8 cellular contexts compared by ENCODE assay signal in genomic region chr12:15322164-15323054, GRCh38. TPM values are rescaled to one million over a fixed set of nuclear protein-coding genes. Genes with fewer than 3 reads are reported as not detected.
A peak's percentile ranks its signal among the peaks of the same experiment; 100 is the strongest.
DNase-seq lines count a peak whose midpoint lies in the region; ATAC-seq, FAIRE-seq and TF ChIP-seq lines count a peak whose summit lies in the region.

PTPRO (plus strand) TSS chr12:15322508.

- ATAC-seq in GM18520 (IDR thresholded peaks at IDR 0.05; ENCODE audit: unreplicated experiment) (no peak), HG03159 (IDR thresholded peaks at IDR 0.05; ENCODE audit: unreplicated experiment) (no peak)

- H3K14ac ChIP-seq in neuronal stem cell (ENCODE audit: low read length) = peak within 1 kb of the TSS; percentile 66

- no peak for TF ChIP-seq EP300 in esophagus muscularis mucosa (IDR thresholded peaks at IDR 0.05)

- H3K36me3 ChIP-seq in esophagus muscularis mucosa (no peaks in the 10 kb centered on the region), neuronal stem cell (replicated peaks in 1 of 2; ENCODE audit: control insufficient read depth in 2 of 2, insufficient read depth in 2 of 2, low read length in 2 of 2) (no peaks in the 10 kb centered on the region)

- H3K4me3 ChIP-seq in esophagus muscularis mucosa (peak within 1 kb of the TSS; percentile 39 to 54 (median 40)), neuronal stem cell (ENCODE audit: low read length in 2 of 2) (peak within 1 kb of the TSS; percentile 48 to 93)

- H3K27me3 ChIP-seq in esophagus muscularis mucosa = peaks cover 0 to 34% (median 0%) of the 10 kb centered on the region in 4 donors
- peaks cover 0 to 37% (median 0%) of the 10 kb centered on the region in 3 experiments for H3K27me3 ChIP-seq in neuronal stem cell (ENCODE audit: control insufficient read depth in 3 of 3, insufficient read depth in 3 of 3, low read depth in 1 of 3, low read length in 3 of 3)

- H2BK15ac ChIP-seq in neuronal stem cell (ENCODE audit: low read length) = peak within 1 kb of the TSS; percentile 77

- H3K79me1 ChIP-seq in neuronal stem cell (ENCODE audit: low read depth, low read length) = no peaks in the 10 kb centered on the region

- peak within 1 kb of the TSS; percentile 88 for H3K9ac ChIP-seq in neuronal stem cell (ENCODE audit: low read depth, low read length, poor library complexity)

- H3K4me1 ChIP-seq in esophagus muscularis mucosa (peaks cover 0 to 16% (median 14%) of the 10 kb centered on the region in 4 donors), neuronal stem cell (ENCODE audit: control insufficient read depth in 2 of 2, insufficient read depth in 1 of 2, low read depth in 1 of 2, low read length in 2 of 2) (no peaks in the 10 kb centered on the region)

- 3% methylated on average over 23 of the region's 69 CpGs for WGBS in esophagus muscularis mucosa
- no CpG with 5 or more reads among the region's 69 CpGs for WGBS in neuronal stem cell (ENCODE audit: extremely low coverage in 2 of 2, insufficient read length in 2 of 2, insufficient replicate concordance in 1 of 2), 2 donors

- no peak within 1 kb of the TSS for H4K8ac ChIP-seq in neuronal stem cell (ENCODE audit: low read depth, low read length)

- H2AFZ ChIP-seq in neuronal stem cell (ENCODE audit: low read length) = peak within 1 kb of the TSS; percentile 99

- TF ChIP-seq CTCF in esophagus muscularis mucosa (IDR thresholded peaks at IDR 0.05) = no peak

- H3K27ac ChIP-seq in esophagus muscularis mucosa (replicated peaks in 1 of 4) (no peak within 1 kb of the TSS), neuronal stem cell (replicated peaks; ENCODE audit: low read length) (peak within 1 kb of the TSS; percentile 18)

- no peak within 1 kb of the TSS for H2BK5ac ChIP-seq in neuronal stem cell (ENCODE audit: low read length)

- TF ChIP-seq POLR2A in GM12891 (IDR thresholded peaks at IDR 0.05; ENCODE audit: low read depth, low read length) (no peak), esophagus muscularis mucosa (IDR thresholded peaks at IDR 0.05; ENCODE audit: low read depth) (no peak)

- H3K23ac ChIP-seq in neuronal stem cell (ENCODE audit: low read depth, low read length, poor library complexity) = peak within 1 kb of the TSS; percentile 23

- H2BK120ac ChIP-seq in neuronal stem cell (ENCODE audit: low read depth, low read length) = no peak within 1 kb of the TSS

- no peak within 1 kb of the TSS for H3K4ac ChIP-seq in neuronal stem cell (ENCODE audit: low read length)

- no peak within 1 kb of the TSS for H2BK12ac ChIP-seq in neuronal stem cell (ENCODE audit: low read length)

- peak within 1 kb of the TSS; percentile 97 for H3K18ac ChIP-seq in neuronal stem cell (ENCODE audit: low read length)

- H2AK5ac ChIP-seq in neuronal stem cell (ENCODE audit: low read depth, low read length) = no peak within 1 kb of the TSS

- DNase-seq in GM12891 (ENCODE audit: insufficient read length, low spot score) (peak; percentile 6), NCI-H510A (lab: John Stamatoyannopoulos, UW) (peak; percentile 23), esophagus muscularis mucosa (ENCODE audit: extremely low spot score) (no peak), neuronal stem cell (ENCODE audit: low spot score) (peak; percentile 59), NCI-H2029 (lab: John Stamatoyannopoulos, UW) (no peak), epidermal melanocyte (ENCODE audit: insufficient read length, low spot score) (no peak)

- peak within 1 kb of the TSS; percentile 86 for H3K4me2 ChIP-seq in neuronal stem cell (ENCODE audit: insufficient read depth, low read length, poor library complexity, severe bottlenecking)

- H3K9me3 ChIP-seq in esophagus muscularis mucosa (no peaks in the 10 kb centered on the region), neuronal stem cell (replicated peaks in 1 of 2; ENCODE audit: control insufficient read depth in 2 of 2, insufficient read depth in 1 of 2, low read depth in 1 of 2, low read length in 2 of 2) (no peaks in the 10 kb centered on the region)

- intact Hi-C loops in esophagus muscularis mucosa (cut with DNase I) = no loop called here

- H4K91ac ChIP-seq in neuronal stem cell (ENCODE audit: low read depth, low read length, poor library complexity) = peak within 1 kb of the TSS; percentile 69

- no peak for FAIRE-seq in GM12891 (lab: Jason Lieb, UNC)

TF ChIP-seq in GM12891, 5 proteins besides CTCF, POLR2A, EP300 and RAD21:
- TF ChIP-seq TAF1 (IDR thresholded peaks at IDR 0.05; ENCODE audit: low read depth, low read length) (no peak), SPI1 (IDR thresholded peaks at IDR 0.05; ENCODE audit: low read depth, low read length) (no peak), PAX5 (IDR thresholded peaks at IDR 0.05; ENCODE audit: insufficient read depth, low read length, severe bottlenecking) (no peak), POLR2AphosphoS5 (IDR thresholded peaks at IDR 0.05; ENCODE audit: low read depth, low read length) (no peak), POU2F2 (IDR thresholded peaks at IDR 0.05; ENCODE audit: low read depth, low read length) (no peak)

RNA-seq across cellular contexts. Expression of gene PTPRO, which starts in this region (rescaled TPM):
- polyA plus RNA-seq in GM12891 (2012; ENCODE audit: low read depth, missing spikeins) = 3.7 TPM
- total RNA-seq in esophagus muscularis mucosa = 1 to 10 TPM in 2 of 4 donors, under 1 TPM in 2; 0.52 to 5.0 (median 1.0) TPM
- 3.8 TPM for polyA plus RNA-seq in neuronal stem cell (2013, experiment 1 of 2)
- 3.5 TPM for polyA plus RNA-seq in neuronal stem cell (2013, experiment 2 of 2)

Comparison
In these comparisons a context has a peak if more than half of its experiments do, and no peak if none do; other contexts are left out.
1. DNase-seq: peak in GM12891 (single experiment), NCI-H510A (single experiment) and neuronal stem cell (single experiment); none in esophagus muscularis mucosa (single experiment), NCI-H2029 (single experiment) and epidermal melanocyte (single experiment).